In genomic region chr4:2125023-2125422, GRCh38 we compare ENCODE assay signal across 24 cellular contexts.
"Had no signal": no experiment of that assay in that cellular context is flagged by ENCODE, and none has a peak within 500 bp of the region (broad histone marks: within the 10 kb centered on the region; RNA-seq: fewer than 3 reads in every experiment).

No MANE protein-coding gene starts in this region.

- H3K27ac ChIP-seq: gastroesophageal sphincter, heart left ventricle, hepatocyte, psoas muscle, sigmoid colon, stomach, thyroid gland had no signal

- H3K4me3 Mint-ChIP-seq: effector memory CD8-positive, alpha-beta T cell; naive thymus-derived CD4-positive, alpha-beta T cell; nephron; stimulated activated effector memory CD8-positive, alpha-beta T cell treated with anti-CD3 and anti-CD28 coated beads, Interleukin-12 subunit alpha, Interleukin-12 subunit beta, amount 100 ng/mL, for 72 hours; type B pancreatic cell had no signal

- H3K36me3 ChIP-seq: heart left ventricle, sigmoid colon, stomach, thyroid gland had no signal

- H3K4me1 Mint-ChIP-seq: nephron; stimulated activated effector memory CD8-positive, alpha-beta T cell treated with anti-CD3 and anti-CD28 coated beads, Interleukin-12 subunit alpha, Interleukin-12 subunit beta, amount 100 ng/mL, for 72 hours had no signal

- H3K27ac Mint-ChIP-seq: effector memory CD8-positive, alpha-beta T cell; nephron; stimulated activated effector memory CD8-positive, alpha-beta T cell treated with anti-CD3 and anti-CD28 coated beads, Interleukin-12 subunit alpha, Interleukin-12 subunit beta, amount 100 ng/mL, for 72 hours; type B pancreatic cell had no signal

- H3K27me3 Mint-ChIP-seq: type B pancreatic cell had no signal

- H3K36me3 Mint-ChIP-seq: stimulated activated effector memory CD8-positive, alpha-beta T cell treated with anti-CD3 and anti-CD28 coated beads, Interleukin-12 subunit alpha, Interleukin-12 subunit beta, amount 100 ng/mL, for 72 hours; type B pancreatic cell had no signal

- H3K27me3 ChIP-seq: gastroesophageal sphincter, heart left ventricle, hepatocyte, sigmoid colon, stomach, thyroid gland had no signal

- H3K4me3 ChIP-seq: gastroesophageal sphincter, heart left ventricle, hepatocyte, psoas muscle, sigmoid colon, stomach, thyroid gland had no signal

- DNase-seq: cortex of kidney; effector memory CD8-positive, alpha-beta T cell; foreskin fibroblast; heart left ventricle; kidney; mesendoderm; midbrain; naive thymus-derived CD4-positive, alpha-beta T cell; nucleus accumbens; psoas muscle; right cardiac atrium; sigmoid colon; stimulated activated CD4-positive, alpha-beta T cell treated with anti-CD3 and anti-CD28 coated beads, Interleukin-2, amount 100 ng/mL, for 24 hours; stimulated activated CD4-positive, alpha-beta T cell treated with anti-CD3 and anti-CD28 coated beads, Interleukin-4, amount 100 ng/mL, for 24 hours; stimulated activated naive CD4-positive, alpha-beta T cell treated with Interleukin-2 at 50 U/mL for 16 hours; stomach; thyroid gland had no signal

- H3K4me1 ChIP-seq: gastroesophageal sphincter, heart left ventricle, psoas muscle, sigmoid colon, stomach, thyroid gland had no signal

- H3K9me3 ChIP-seq: gastroesophageal sphincter, heart left ventricle, psoas muscle, sigmoid colon, stomach, thyroid gland had no signal

- H3K9me3 Mint-ChIP-seq: effector memory CD8-positive, alpha-beta T cell; nephron; stimulated activated effector memory CD8-positive, alpha-beta T cell treated with anti-CD3 and anti-CD28 coated beads, Interleukin-12 subunit alpha, Interleukin-12 subunit beta, amount 100 ng/mL, for 72 hours; type B pancreatic cell had no signal

- FAIRE-seq: endometrium, kidney had no signal

- ATAC-seq: effector memory CD8-positive, alpha-beta T cell; gastroesophageal sphincter; heart left ventricle; left lobe of liver; naive thymus-derived CD4-positive, alpha-beta T cell; psoas muscle; right cardiac atrium; stimulated activated effector memory CD8-positive, alpha-beta T cell treated with anti-CD3 and anti-CD28 coated beads, Interleukin-12 subunit alpha, Interleukin-12 subunit beta, amount 100 ng/mL, for 72 hours had no signal
